8 cellular contexts compared by ENCODE assay signal in genomic region chr9:105415344-105415980, GRCh38. TPM values are rescaled to one million over a fixed set of nuclear protein-coding genes. Genes with fewer than 3 reads are reported as not detected.
DNase-seq lines count a peak whose midpoint lies in the region; ATAC-seq and TF ChIP-seq lines count a peak whose summit lies in the region.

No MANE protein-coding gene starts in this region.

- H3K4me3 ChIP-seq in fibroblast of mammary gland (ENCODE audit: control insufficient read depth, low read depth, low read length), result no peak overlapping the region

- TF ChIP-seq CTCF in fibroblast of mammary gland (conservative IDR thresholded peaks at IDR 0.05; ENCODE audit: control insufficient read depth, insufficient read depth, low read depth, low read length) (peak; percentile 80), omental fat pad (IDR thresholded peaks at IDR 0.05) (peak in 2 of 3 donors; percentile 39 to 72), type B pancreatic cell (conservative IDR thresholded peaks at IDR 0.05) (peak; percentile 95)

- H3K9me3 Mint-ChIP-seq in type B pancreatic cell, result no peaks in the 10 kb centered on the region

- ATAC-seq in GM18909 (IDR thresholded peaks at IDR 0.05; ENCODE audit: poor library complexity, unreplicated experiment) (peak; percentile 65), HG03342 (IDR thresholded peaks at IDR 0.05; ENCODE audit: unreplicated experiment) (peak; percentile 72), omental fat pad (ENCODE audit: low FRiP score) (peak; percentile 71)

- DNase-seq in CD1c-positive myeloid dendritic cell (ENCODE audit: extremely low spot score) (peak; percentile 68), NCI-H82 treated with DMSO at 0.1 percent for 48 hours (lab: John Stamatoyannopoulos, UW; ENCODE audit: unreplicated experiment) (peak; percentile 64), activated T-cell treated with anti-CD3 and anti-CD28 coated beads for 4 hours (peak; percentile 52), fibroblast of mammary gland (ENCODE audit: low read depth) (peak; percentile 60), omental fat pad (ENCODE audit: low spot score) (peak; percentile 39), type B pancreatic cell (ENCODE audit: extremely low spot score, unreplicated experiment) (no peak)

- H3K36me3 Mint-ChIP-seq in type B pancreatic cell, result no peaks in the 10 kb centered on the region

- peak overlapping the region; percentile 41 for H3K27ac Mint-ChIP-seq in type B pancreatic cell

- peaks cover 16% of the 10 kb centered on the region for H3K4me1 Mint-ChIP-seq in type B pancreatic cell (ENCODE audit: unreplicated experiment)

- no peaks in the 10 kb centered on the region for H3K27me3 Mint-ChIP-seq in type B pancreatic cell

- H3K4me3 Mint-ChIP-seq in type B pancreatic cell, result peak overlapping the region; percentile 65

RNA-seq across cellular contexts. Expression of gene FSD1L, which starts 32.4 kb away (rescaled TPM):
- 1 to 10 TPM; 2.9 to 9.5 (median 6.0) TPM for total RNA-seq in omental fat pad
- 6.3 and 11.6 TPM in 2 replicates for total RNA-seq in type B pancreatic cell (ENCODE audit: low replicate concordance)
